In genomic region chr11:11787305-11788066, GRCh38 we compare ENCODE assay signal across 8 cellular contexts. TPM values are rescaled to one million over a fixed set of nuclear protein-coding genes. Genes with fewer than 3 reads are reported as not detected.
A peak's percentile ranks its signal among the peaks of the same experiment; 100 is the strongest.
DNase-seq lines count a peak whose midpoint lies in the region; ATAC-seq and TF ChIP-seq lines count a peak whose summit lies in the region.

No MANE protein-coding gene starts in this region.

- H3K9me3 Mint-ChIP-seq in activated T-helper 2 cell treated with anti-CD3 and anti-CD28 coated beads, Interferon-gamma antibody, Interleukin-2, Interleukin-4, amounts not matched to agents 10 μg/mL and 5 μg/mL and 100 μg/mL, durations not matched to agents 14 hours and 24 hours and 36 hours: no peaks in the 10 kb centered on the region

- no peak for TF ChIP-seq POLR2A in ovary (IDR thresholded peaks at IDR 0.05)
- no peak for TF ChIP-seq POLR2A in transverse colon (IDR thresholded peaks at IDR 0.05)

- intact Hi-C loops in activated T-helper 2 cell treated with anti-CD3 and anti-CD28 coated beads, Interferon-gamma antibody, Interleukin-2, Interleukin-4, amounts not matched to agents 10 μg/mL and 5 μg/mL and 100 μg/mL, durations not matched to agents 14 hours and 24 hours and 36 hours (cut with micrococcal nuclease): loop anchor here (1.0 to 5.0 kb wide), 5 partner anchors 61 to 995 kb away; no protein-coding TSS in a partner anchor
- intact Hi-C loops in ovary (cut with DNase I): loop anchor here (2.0 to 10.0 kb wide), 6 partner anchors 750 to 995 kb away; no protein-coding TSS in a partner anchor
- intact Hi-C loops in transverse colon (cut with DNase I; ENCODE audit: low total_unique reads): loop anchor here (5.0 to 10.0 kb wide), 5 partner anchors 163 to 995 kb away; partner anchors contain the start of gene GALNT18

- H3K4me1 ChIP-seq in ovary (ENCODE audit: insufficient read depth) (no peaks in the 10 kb centered on the region), transverse colon (no peaks in the 10 kb centered on the region)

- in situ Hi-C loops in transverse colon (cut with MboI; ENCODE audit: low pct_ligation_motif_present in 1 of 4, low pct_unique_long_range_greater_than_20kb in 1 of 4, low sequenced_read_pairs in 3 of 4): loop anchor here (5.0 to 25.0 kb wide), 8 partner anchors 500 to 1003 kb away; no protein-coding TSS in a partner anchor

- H3K9me3 ChIP-seq in ovary: no peaks in the 10 kb centered on the region
- no peaks in the 10 kb centered on the region for H3K9me3 ChIP-seq in transverse colon

- H3K4me1 Mint-ChIP-seq in activated T-helper 2 cell treated with anti-CD3 and anti-CD28 coated beads, Interferon-gamma antibody, Interleukin-2, Interleukin-4, amounts not matched to agents 10 μg/mL and 5 μg/mL and 100 μg/mL, durations not matched to agents 14 hours and 24 hours and 36 hours (ENCODE audit: low read depth): no peaks in the 10 kb centered on the region

- DNase-seq in AG08396 (ENCODE audit: low spot score) (peak; percentile 62), SHP77 (lab: John Stamatoyannopoulos, UW) (peak; percentile 18 to 22), foreskin melanocyte (peak; percentile 45), ovary (peak; percentile 73 to 83 (median 82)), transverse colon (peak; percentile 81)
- peak; percentile 37 for DNase-seq in activated T-helper 2 cell treated with anti-CD3 and anti-CD28 coated beads, Interferon-gamma antibody, Interleukin-2, Interleukin-4, amounts not matched to agents 10 μg/mL and 5 μg/mL and 100 μg/mL, durations not matched to agents 14 hours and 24 hours and 36 hours (ENCODE audit: low spot score)

- peak; percentile 81 for TF ChIP-seq CTCF in LNCAP (IDR thresholded peaks at IDR 0.05)
- TF ChIP-seq CTCF in ovary (IDR thresholded peaks at IDR 0.05): peak; percentile 52 to 91 (median 79)
- peak; percentile 85 to 92 (median 87) for TF ChIP-seq CTCF in transverse colon (IDR thresholded peaks at IDR 0.05)

- H3K27me3 ChIP-seq in ovary (no peaks in the 10 kb centered on the region), transverse colon (no peaks in the 10 kb centered on the region)

- WGBS in ovary, 3 donors: 69 to 70% (median 69%) methylated on average over 7 of the region's 7 CpGs
- 57 to 68% methylated on average over 4 to 7 of the region's 7 CpGs for WGBS in transverse colon (ENCODE audit: low coverage in 1 of 2), 2 donors

- H3K4me3 ChIP-seq in ovary: no peak overlapping the region
- no peak overlapping the region for H3K4me3 ChIP-seq in transverse colon

- no peak for TF ChIP-seq EP300 in ovary (IDR thresholded peaks at IDR 0.05)
- no peak for TF ChIP-seq EP300 in transverse colon (IDR thresholded peaks at IDR 0.05; ENCODE audit: low read depth)

- no peaks in the 10 kb centered on the region for H3K36me3 Mint-ChIP-seq in activated T-helper 2 cell treated with anti-CD3 and anti-CD28 coated beads, Interferon-gamma antibody, Interleukin-2, Interleukin-4, amounts not matched to agents 10 μg/mL and 5 μg/mL and 100 μg/mL, durations not matched to agents 14 hours and 24 hours and 36 hours (ENCODE audit: low read depth)

- peak; percentile 53 for ATAC-seq in GM18873 (IDR thresholded peaks at IDR 0.05; ENCODE audit: low FRiP score, unreplicated experiment)

- peaks cover 3% of the 10 kb centered on the region for H3K27me3 Mint-ChIP-seq in activated T-helper 2 cell treated with anti-CD3 and anti-CD28 coated beads, Interferon-gamma antibody, Interleukin-2, Interleukin-4, amounts not matched to agents 10 μg/mL and 5 μg/mL and 100 μg/mL, durations not matched to agents 14 hours and 24 hours and 36 hours (ENCODE audit: low read depth)

- H3K36me3 ChIP-seq in ovary: no peaks in the 10 kb centered on the region
- H3K36me3 ChIP-seq in transverse colon: no peaks in the 10 kb centered on the region

- H3K27ac ChIP-seq in ovary (no peak overlapping the region), transverse colon (no peak overlapping the region)

- no peak overlapping the region for H3K27ac Mint-ChIP-seq in activated T-helper 2 cell treated with anti-CD3 and anti-CD28 coated beads, Interferon-gamma antibody, Interleukin-2, Interleukin-4, amounts not matched to agents 10 μg/mL and 5 μg/mL and 100 μg/mL, durations not matched to agents 14 hours and 24 hours and 36 hours

- H3K4me3 Mint-ChIP-seq in activated T-helper 2 cell treated with anti-CD3 and anti-CD28 coated beads, Interferon-gamma antibody, Interleukin-2, Interleukin-4, amounts not matched to agents 10 μg/mL and 5 μg/mL and 100 μg/mL, durations not matched to agents 14 hours and 24 hours and 36 hours (ENCODE audit: low read depth): no peak overlapping the region

RNA-seq across cellular contexts. Expression of gene USP47, which starts 54.3 kb away (rescaled TPM):
- 52.1 and 55.8 TPM in 2 replicates for total RNA-seq in activated T-helper 2 cell treated with anti-CD3 and anti-CD28 coated beads, Interferon-gamma antibody, Interleukin-2, Interleukin-4, amounts not matched to agents 10 μg/mL and 5 μg/mL and 100 μg/mL, durations not matched to agents 14 hours and 24 hours and 36 hours
- total RNA-seq in ovary (10 to 100 TPM; 43.9 to 70.5 (median 52.1) TPM), transverse colon (10 to 100 TPM; 42.6 to 85.1 (median 57.3) TPM)
- polyA plus RNA-seq in ovary: 10 to 100 TPM; 26.5 to 27.1 TPM

Comparison
In these comparisons a context has a peak if more than half of its experiments do, and no peak if none do; other contexts are left out.
1. DNase-seq: peak in every context shown above with its lines; median percentile 82 in ovary; 81 in transverse colon; 62 in AG08396; 45 in foreskin melanocyte; 37 in activated T-helper 2 cell treated with anti-CD3 and anti-CD28 coated beads, Interferon-gamma antibody, Interleukin-2, Interleukin-4, amounts not matched to agents 10 μg/mL and 5 μg/mL and 100 μg/mL, durations not matched to agents 14 hours and 24 hours and 36 hours; 20 in SHP77.